In the genomic region with DNA sequence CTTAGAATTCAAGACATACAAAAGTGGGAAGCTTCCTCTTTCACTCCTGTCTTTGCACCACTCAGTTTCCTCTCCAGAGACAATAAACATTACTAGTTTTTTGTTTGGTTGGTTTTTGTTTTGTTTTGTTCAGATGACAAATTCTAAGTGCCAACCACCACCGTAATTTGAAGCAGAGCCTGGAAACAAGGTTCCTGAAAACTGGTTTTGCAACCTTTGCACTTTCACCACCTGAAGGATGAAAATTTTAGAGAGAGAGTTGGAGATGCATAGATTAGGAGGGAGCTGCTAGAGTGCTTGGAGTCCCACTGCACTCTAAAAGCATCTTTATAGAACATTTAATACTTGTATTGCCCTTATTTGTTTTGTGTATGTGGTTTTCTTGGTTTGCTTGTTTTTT, we compare ENCODE assay signal across 15 cellular contexts.
"Had no signal": no experiment of that assay in that cellular context is flagged by ENCODE, and none has a peak within 500 bp of the region (broad histone marks: within the 10 kb centered on the region; RNA-seq: fewer than 3 reads in every experiment).

No MANE protein-coding gene starts in this region.

- ATAC-seq: activated CD4-positive, alpha-beta T cell treated with anti-CD3 and anti-CD28 coated beads for 36 hours; left lung; naive thymus-derived CD4-positive, alpha-beta T cell; stimulated activated effector memory CD8-positive, alpha-beta T cell treated with anti-CD3 and anti-CD28 coated beads, Interleukin-12 subunit alpha, Interleukin-12 subunit beta, amount 100 ng/mL, for 72 hours; upper lobe of right lung had no signal

- DNase-seq: activated CD4-positive, alpha-beta memory T cell treated with anti-CD3 and anti-CD28 coated beads for 36 hours; activated CD4-positive, alpha-beta T cell treated with anti-CD3 and anti-CD28 coated beads for 36 hours; activated effector memory CD4-positive, alpha-beta T cell treated with Interleukin-2 at 50 U/mL for 16 hours; activated T-cell treated with anti-CD3 and anti-CD28 coated beads, Interleukin-2, amount 50 U/mL, for 24 hours; adrenal gland; dorsolateral prefrontal cortex; islet precursor cell; left lung; naive thymus-derived CD4-positive, alpha-beta T cell; stimulated activated CD4-positive, alpha-beta T cell treated with anti-CD3 and anti-CD28 coated beads, Interleukin-2, amount 100 ng/mL, for 24 hours; upper lobe of right lung; WERI-Rb-1 had no signal

- H3K4me3 ChIP-seq: adrenal gland, dorsolateral prefrontal cortex, hepatocyte, left lung, thoracic aorta, upper lobe of right lung had no signal

- H3K27ac ChIP-seq: adrenal gland, dorsolateral prefrontal cortex, hepatocyte, left lung, thoracic aorta, upper lobe of right lung, WERI-Rb-1 had no signal

- H3K79me2 ChIP-seq: hepatocyte had no signal

- H3K27me3 ChIP-seq: adrenal gland, hepatocyte, left lung had no signal

- H3K4me2 ChIP-seq: hepatocyte had no signal

- H2AFZ ChIP-seq: hepatocyte had no signal

- H3K4me1 ChIP-seq: adrenal gland, left lung, upper lobe of right lung had no signal

- H3K9me3 ChIP-seq: adrenal gland, left lung, thoracic aorta, upper lobe of right lung had no signal

- H3K36me3 ChIP-seq: adrenal gland, left lung, thoracic aorta, upper lobe of right lung, WERI-Rb-1 had no signal
